In the genomic region with DNA sequence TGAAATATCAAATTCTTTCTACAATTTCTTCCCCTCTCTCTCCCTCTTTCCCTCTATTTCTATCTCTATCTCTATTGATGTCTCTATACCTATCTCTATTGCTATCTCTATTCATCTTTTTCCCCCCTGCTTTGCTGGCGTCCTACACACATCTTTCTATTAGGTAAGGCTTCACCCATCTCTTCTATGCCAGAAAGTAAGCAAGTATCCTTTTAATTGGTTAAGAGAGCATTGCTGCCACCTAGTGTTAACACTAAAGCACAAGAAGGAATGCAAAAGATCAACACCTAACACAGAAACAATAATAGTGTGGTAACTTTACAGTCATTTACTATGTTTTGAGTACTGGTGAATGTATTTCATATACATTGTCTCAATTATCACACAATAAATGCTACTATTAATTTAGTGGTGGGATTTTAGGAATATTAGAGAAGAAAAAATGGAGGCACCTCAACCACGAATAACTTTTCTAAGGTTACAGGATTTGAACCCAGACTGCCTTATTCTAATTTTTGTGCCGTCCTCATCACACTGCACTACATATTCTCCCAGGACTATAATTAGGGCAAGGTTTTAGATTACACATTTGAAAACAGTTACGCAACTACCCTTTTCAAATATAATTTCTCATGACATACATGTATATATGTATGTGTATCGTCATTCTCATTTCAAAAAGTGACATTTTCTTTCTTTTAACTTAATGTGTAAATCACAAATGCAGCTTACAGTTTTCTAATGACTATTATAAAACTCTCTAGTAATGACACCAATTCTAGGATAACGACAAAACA, we compare ENCODE assay signal across 8 cellular contexts. TPM values are rescaled to one million over a fixed set of nuclear protein-coding genes. Genes with fewer than 3 reads are reported as not detected.
DNase-seq lines count a peak whose midpoint lies in the region; ATAC-seq, FAIRE-seq and TF ChIP-seq lines count a peak whose summit lies in the region.

No MANE protein-coding gene starts in this region.

- peak; percentile 78 for FAIRE-seq in GM12891 (lab: Jason Lieb, UNC)

- no peak overlapping the region for H3K4me3 ChIP-seq in prostate gland

- WGBS in prostate gland = 63% methylated on average over 6 of the region's 6 CpGs

- DNase-seq in AG08395 (ENCODE audit: low spot score) = peak; percentile 62
- peak; percentile 22 for DNase-seq in GM12891 (ENCODE audit: insufficient read length, low spot score)
- peak; percentile 62 for DNase-seq in NCI-H2029 treated with DMSO at 0.1 percent for 48 hours (lab: John Stamatoyannopoulos, UW)
- DNase-seq in germinal center (ENCODE audit: low spot score) = peak; percentile 21
- DNase-seq in prostate gland (ENCODE audit: low spot score) = peak; percentile 58
- no peak for DNase-seq in T-helper 9 cell

- TF ChIP-seq CTCF in VCaP (conservative IDR thresholded peaks at IDR 0.05) (peak; percentile 89), prostate gland (IDR thresholded peaks at IDR 0.05) (peak; percentile 57 to 88 (median 82))

- peak; percentile 67 for ATAC-seq in HG02885 (IDR thresholded peaks at IDR 0.05; ENCODE audit: poor library complexity, unreplicated experiment)

- H3K27me3 ChIP-seq in prostate gland (replicated peaks; ENCODE audit: insufficient read depth) = no peaks in the 10 kb centered on the region

- no peaks in the 10 kb centered on the region for H3K4me1 ChIP-seq in prostate gland (replicated peaks)

- intact Hi-C loops in prostate gland (cut with DNase I) = loop anchor here (10.0 kb wide), 1 partner anchor 111 kb away; no protein-coding TSS in a partner anchor

- H3K9me3 ChIP-seq in prostate gland = no peaks in the 10 kb centered on the region

- H3K27ac ChIP-seq in VCaP (peak overlapping the region; percentile 33), prostate gland (no peak overlapping the region)

- H3K36me3 ChIP-seq in prostate gland = no peaks in the 10 kb centered on the region

- TF ChIP-seq POLR2A in GM12891 (IDR thresholded peaks at IDR 0.05; ENCODE audit: low read depth, low read length) (no peak), prostate gland (IDR thresholded peaks at IDR 0.05) (no peak)

TF ChIP-seq in GM12891, 5 proteins besides CTCF, POLR2A, EP300 and RAD21:
- TF ChIP-seq POU2F2 (IDR thresholded peaks at IDR 0.05; ENCODE audit: low read depth, low read length) = no peak
- TF ChIP-seq TAF1 (IDR thresholded peaks at IDR 0.05; ENCODE audit: low read depth, low read length) = no peak
- TF ChIP-seq POLR2AphosphoS5 (IDR thresholded peaks at IDR 0.05; ENCODE audit: low read depth, low read length) = no peak
- TF ChIP-seq SPI1 (IDR thresholded peaks at IDR 0.05; ENCODE audit: low read depth, low read length) = no peak
- TF ChIP-seq PAX5 (IDR thresholded peaks at IDR 0.05; ENCODE audit: insufficient read depth, low read length, severe bottlenecking) = no peak

RNA-seq across cellular contexts. Expression of gene C4orf36, which starts 3.7 kb away (rescaled TPM):
- polyA plus RNA-seq in GM12891 (2012; ENCODE audit: low read depth, missing spikeins) = not detected
- 1 to 10 TPM in 1 of 2 donors, not detected in 1; 3.4 TPM for total RNA-seq in prostate gland

RNA-seq across cellular contexts. Expression of gene AFF1, which starts 38.9 kb away (rescaled TPM):
- polyA plus RNA-seq in GM12891 (2012; ENCODE audit: low read depth, missing spikeins) = 17.2 TPM
- 10 to 100 TPM; 69.7 to 92.5 TPM for total RNA-seq in prostate gland

RNA-seq across cellular contexts. Expression of gene SLC10A6, which starts 46.7 kb away (rescaled TPM):
- not detected for polyA plus RNA-seq in GM12891 (2012; ENCODE audit: low read depth, missing spikeins)
- total RNA-seq in prostate gland = under 1 TPM in 1 of 2 donors, not detected in 1; 0.32 TPM
